ENCODE assay signal across 23 cellular contexts in the genomic region with DNA sequence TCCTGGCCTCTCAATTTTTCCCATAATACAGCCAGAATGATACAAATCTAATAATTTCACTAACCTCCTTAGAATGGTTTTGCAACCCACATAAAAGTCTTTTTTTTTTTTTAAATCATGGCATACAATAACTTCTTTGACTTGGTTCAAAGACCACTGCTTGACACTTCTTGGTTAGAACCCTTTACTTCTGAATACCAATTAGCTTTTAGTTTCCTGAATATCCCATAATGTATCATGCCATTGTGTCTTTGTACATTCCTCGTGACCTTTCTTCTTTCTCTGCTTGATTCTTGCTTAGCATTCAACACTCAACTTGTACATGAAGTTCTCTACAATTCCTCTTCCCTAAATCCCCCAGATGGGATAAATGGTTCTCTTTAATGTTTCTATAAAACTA.
"Had no signal": no experiment of that assay in that cellular context is flagged by ENCODE, and none has a peak within 500 bp of the region (broad histone marks: within the 10 kb centered on the region; RNA-seq: fewer than 3 reads in every experiment).

No MANE protein-coding gene starts in this region.

- H3K27ac Mint-ChIP-seq: endodermal cell had no signal

- H3K4me3 ChIP-seq: lung, spleen, stomach, thoracic aorta, transverse colon had no signal

- ATAC-seq: foreskin keratinocyte, left colon, left ventricle myocardium superior, sciatic nerve had no signal

- H3K27me3 ChIP-seq: foreskin keratinocyte, spleen, stomach, transverse colon had no signal

- H3K4me1 ChIP-seq: foreskin keratinocyte, spleen, stomach, transverse colon had no signal

- H3K9me3 ChIP-seq: stomach, thoracic aorta, transverse colon had no signal

- DNase-seq: dermis blood vessel endothelial cell; endodermal cell; erythroblast; foreskin keratinocyte; head of caudate nucleus; hippocampal formation; left colon; left ventricle myocardium superior; mesenchymal stem cell; midbrain; posterior cingulate gyrus; spleen; stimulated activated CD4-positive, alpha-beta T cell treated with anti-CD3 and anti-CD28 coated beads, Interleukin-15, amount 100 ng/mL, for 24 hours; stimulated activated CD4-positive, alpha-beta T cell treated with anti-CD3 and anti-CD28 coated beads, Interleukin-1b, Interleukin-23, amount 100 ng/mL, for 48 hours; stimulated activated CD4-positive, alpha-beta T cell treated with anti-CD3 and anti-CD28 coated beads, Interleukin-4, amount 100 ng/mL, for 24 hours; stimulated activated naive CD4-positive, alpha-beta T cell; stomach; substantia nigra; transverse colon had no signal

- H3K4me1 Mint-ChIP-seq: endodermal cell had no signal

- H3K27ac ChIP-seq: foreskin keratinocyte, spleen, stomach, thoracic aorta, transverse colon had no signal

- H3K4me3 Mint-ChIP-seq: endodermal cell had no signal

- FAIRE-seq: endothelial cell of umbilical vein had no signal
